ENCODE assay signal across 1 cellular context in genomic region chr17:76103274-76104139, GRCh38.
TF ChIP-seq lines count a peak whose summit lies in the region.

Gene EXOC7, minus strand, starts transcription at chr17:76103787. Its CDS starts 95 bp downstream, at chr17:76103692.

TF ChIP-seq in HepG2, 621 proteins besides CTCF, POLR2A, EP300 and RAD21 (continued from another document and continues in another):
- TF ChIP-seq, protein P1, sequence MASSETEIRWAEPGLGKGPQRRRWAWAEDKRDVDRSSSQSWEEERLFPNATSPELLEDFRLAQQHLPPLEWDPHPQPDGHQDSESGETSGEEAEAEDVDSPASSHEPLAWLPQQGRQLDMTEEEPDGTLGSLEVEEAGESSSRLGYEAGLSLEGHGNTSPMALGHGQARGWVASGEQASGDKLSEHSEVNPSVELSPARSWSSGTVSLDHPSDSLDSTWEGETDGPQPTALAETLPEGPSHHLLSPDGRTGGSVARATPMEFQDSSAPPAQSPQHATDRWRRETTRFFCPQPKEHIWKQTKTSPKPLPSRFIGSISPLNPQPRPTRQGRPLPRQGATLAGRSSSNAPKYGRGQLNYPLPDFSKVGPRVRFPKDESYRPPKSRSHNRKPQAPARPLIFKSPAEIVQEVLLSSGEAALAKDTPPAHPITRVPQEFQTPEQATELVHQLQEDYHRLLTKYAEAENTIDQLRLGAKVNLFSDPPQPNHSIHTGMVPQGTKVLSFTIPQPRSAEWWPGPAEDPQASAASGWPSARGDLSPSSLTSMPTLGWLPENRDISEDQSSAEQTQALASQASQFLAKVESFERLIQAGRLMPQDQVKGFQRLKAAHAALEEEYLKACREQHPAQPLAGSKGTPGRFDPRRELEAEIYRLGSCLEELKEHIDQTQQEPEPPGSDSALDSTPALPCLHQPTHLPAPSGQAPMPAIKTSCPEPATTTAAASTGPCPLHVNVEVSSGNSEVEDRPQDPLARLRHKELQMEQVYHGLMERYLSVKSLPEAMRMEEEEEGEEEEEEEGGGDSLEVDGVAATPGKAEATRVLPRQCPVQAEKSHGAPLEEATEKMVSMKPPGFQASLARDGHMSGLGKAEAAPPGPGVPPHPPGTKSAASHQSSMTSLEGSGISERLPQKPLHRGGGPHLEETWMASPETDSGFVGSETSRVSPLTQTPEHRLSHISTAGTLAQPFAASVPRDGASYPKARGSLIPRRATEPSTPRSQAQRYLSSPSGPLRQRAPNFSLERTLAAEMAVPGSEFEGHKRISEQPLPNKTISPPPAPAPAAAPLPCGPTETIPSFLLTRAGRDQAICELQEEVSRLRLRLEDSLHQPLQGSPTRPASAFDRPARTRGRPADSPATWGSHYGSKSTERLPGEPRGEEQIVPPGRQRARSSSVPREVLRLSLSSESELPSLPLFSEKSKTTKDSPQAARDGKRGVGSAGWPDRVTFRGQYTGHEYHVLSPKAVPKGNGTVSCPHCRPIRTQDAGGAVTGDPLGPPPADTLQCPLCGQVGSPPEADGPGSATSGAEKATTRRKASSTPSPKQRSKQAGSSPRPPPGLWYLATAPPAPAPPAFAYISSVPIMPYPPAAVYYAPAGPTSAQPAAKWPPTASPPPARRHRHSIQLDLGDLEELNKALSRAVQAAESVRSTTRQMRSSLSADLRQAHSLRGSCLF (CRISPR knock-in tag; IDR thresholded peaks at IDR 0.05; ENCODE audit: borderline replicate concordance) = no peak
- peak; percentile 86 for TF ChIP-seq SP5 (CRISPR knock-in tag; IDR thresholded peaks at IDR 0.05; ENCODE audit: borderline replicate concordance, low read depth)
- TF ChIP-seq, protein P2, sequence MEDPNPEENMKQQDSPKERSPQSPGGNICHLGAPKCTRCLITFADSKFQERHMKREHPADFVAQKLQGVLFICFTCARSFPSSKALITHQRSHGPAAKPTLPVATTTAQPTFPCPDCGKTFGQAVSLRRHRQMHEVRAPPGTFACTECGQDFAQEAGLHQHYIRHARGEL (CRISPR knock-in tag; IDR thresholded peaks at IDR 0.05) = no peak
- peak; percentile 67; the same call in 1 of the 2 replicates for TF ChIP-seq DR1 (CRISPR knock-in tag; IDR thresholded peaks at IDR 0.05)
- no peak; the same call in 1 of the 2 replicates for TF ChIP-seq SALL2 (CRISPR knock-in tag; IDR thresholded peaks at IDR 0.05)
- 0 out of 2 replicates have a peak, but pooled peaks have one; percentile 6 for TF ChIP-seq RFX3 (CRISPR knock-in tag; IDR thresholded peaks at IDR 0.05)
- TF ChIP-seq ZNF350 (CRISPR knock-in tag; IDR thresholded peaks at IDR 0.05; ENCODE audit: borderline replicate concordance, low read depth) = peak; percentile 41; the same call in 1 of the 2 replicates
- TF ChIP-seq, protein P3, sequence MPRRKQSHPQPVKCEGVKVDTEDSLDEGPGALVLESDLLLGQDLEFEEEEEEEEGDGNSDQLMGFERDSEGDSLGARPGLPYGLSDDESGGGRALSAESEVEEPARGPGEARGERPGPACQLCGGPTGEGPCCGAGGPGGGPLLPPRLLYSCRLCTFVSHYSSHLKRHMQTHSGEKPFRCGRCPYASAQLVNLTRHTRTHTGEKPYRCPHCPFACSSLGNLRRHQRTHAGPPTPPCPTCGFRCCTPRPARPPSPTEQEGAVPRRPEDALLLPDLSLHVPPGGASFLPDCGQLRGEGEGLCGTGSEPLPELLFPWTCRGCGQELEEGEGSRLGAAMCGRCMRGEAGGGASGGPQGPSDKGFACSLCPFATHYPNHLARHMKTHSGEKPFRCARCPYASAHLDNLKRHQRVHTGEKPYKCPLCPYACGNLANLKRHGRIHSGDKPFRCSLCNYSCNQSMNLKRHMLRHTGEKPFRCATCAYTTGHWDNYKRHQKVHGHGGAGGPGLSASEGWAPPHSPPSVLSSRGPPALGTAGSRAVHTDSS (CRISPR knock-in tag; conservative IDR thresholded peaks at IDR 0.05) = no peak
- no peak; the same call in 1 of the 2 replicates for TF ChIP-seq ZC3H13 (CRISPR knock-in tag; IDR thresholded peaks at IDR 0.05)
- TF ChIP-seq ZSCAN9 (CRISPR knock-in tag; IDR thresholded peaks at IDR 0.05; ENCODE audit: borderline replicate concordance) = no peak; the same call in 1 of the 2 replicates
- no peak for TF ChIP-seq ZNF20 (CRISPR knock-in tag; IDR thresholded peaks at IDR 0.05)
- TF ChIP-seq ZBTB42 (CRISPR knock-in tag; IDR thresholded peaks at IDR 0.05) = peak; percentile 30; the same call in 1 of the 2 replicates
- TF ChIP-seq CSRNP2 (CRISPR knock-in tag; conservative IDR thresholded peaks at IDR 0.05; ENCODE audit: low read depth) = no peak
- peak; percentile 77; the same call in 1 of the 2 replicates for TF ChIP-seq ZNF331 (CRISPR knock-in tag; IDR thresholded peaks at IDR 0.05)
- TF ChIP-seq REXO4 (CRISPR knock-in tag; IDR thresholded peaks at IDR 0.05; ENCODE audit: borderline replicate concordance) = no peak
- peak; percentile 88; the same call in 1 of the 2 replicates for TF ChIP-seq KDM5A (IDR thresholded peaks at IDR 0.05; ENCODE audit: borderline replicate concordance, low read length)
- TF ChIP-seq ZBTB40 (IDR thresholded peaks at IDR 0.05) = no peak
- peak; percentile 49 for TF ChIP-seq ZBTB40 (CRISPR knock-in tag; IDR thresholded peaks at IDR 0.05)
- peak; percentile 34; the same call in 1 of the 2 replicates for TF ChIP-seq HES4 (CRISPR knock-in tag; IDR thresholded peaks at IDR 0.05; ENCODE audit: borderline replicate concordance)
- TF ChIP-seq ZNF773 (CRISPR knock-in tag; IDR thresholded peaks at IDR 0.05; ENCODE audit: borderline replicate concordance) = peak; percentile 16; the same call in 1 of the 2 replicates
- no peak for TF ChIP-seq FOXM1 (CRISPR knock-in tag; IDR thresholded peaks at IDR 0.05)
- TF ChIP-seq, protein P4, sequence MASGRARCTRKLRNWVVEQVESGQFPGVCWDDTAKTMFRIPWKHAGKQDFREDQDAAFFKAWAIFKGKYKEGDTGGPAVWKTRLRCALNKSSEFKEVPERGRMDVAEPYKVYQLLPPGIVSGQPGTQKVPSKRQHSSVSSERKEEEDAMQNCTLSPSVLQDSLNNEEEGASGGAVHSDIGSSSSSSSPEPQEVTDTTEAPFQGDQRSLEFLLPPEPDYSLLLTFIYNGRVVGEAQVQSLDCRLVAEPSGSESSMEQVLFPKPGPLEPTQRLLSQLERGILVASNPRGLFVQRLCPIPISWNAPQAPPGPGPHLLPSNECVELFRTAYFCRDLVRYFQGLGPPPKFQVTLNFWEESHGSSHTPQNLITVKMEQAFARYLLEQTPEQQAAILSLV (CRISPR knock-in tag; IDR thresholded peaks at IDR 0.05; ENCODE audit: borderline replicate concordance) = peak; percentile 77; the same call in 1 of the 2 replicates
- TF ChIP-seq ZBTB21 (CRISPR knock-in tag; IDR thresholded peaks at IDR 0.05) = no peak
- no peak for TF ChIP-seq RBAK (CRISPR knock-in tag; IDR thresholded peaks at IDR 0.05)
- no peak for TF ChIP-seq LCORL (IDR thresholded peaks at IDR 0.05)
- peak; percentile 70 for TF ChIP-seq LCORL (CRISPR knock-in tag; IDR thresholded peaks at IDR 0.05)
- no peak for TF ChIP-seq HMGA1 (CRISPR knock-in tag; conservative IDR thresholded peaks at IDR 0.05)
- TF ChIP-seq ZNF280D (CRISPR knock-in tag; IDR thresholded peaks at IDR 0.05) = no peak; the same call in 1 of the 2 replicates
- TF ChIP-seq, protein P5, sequence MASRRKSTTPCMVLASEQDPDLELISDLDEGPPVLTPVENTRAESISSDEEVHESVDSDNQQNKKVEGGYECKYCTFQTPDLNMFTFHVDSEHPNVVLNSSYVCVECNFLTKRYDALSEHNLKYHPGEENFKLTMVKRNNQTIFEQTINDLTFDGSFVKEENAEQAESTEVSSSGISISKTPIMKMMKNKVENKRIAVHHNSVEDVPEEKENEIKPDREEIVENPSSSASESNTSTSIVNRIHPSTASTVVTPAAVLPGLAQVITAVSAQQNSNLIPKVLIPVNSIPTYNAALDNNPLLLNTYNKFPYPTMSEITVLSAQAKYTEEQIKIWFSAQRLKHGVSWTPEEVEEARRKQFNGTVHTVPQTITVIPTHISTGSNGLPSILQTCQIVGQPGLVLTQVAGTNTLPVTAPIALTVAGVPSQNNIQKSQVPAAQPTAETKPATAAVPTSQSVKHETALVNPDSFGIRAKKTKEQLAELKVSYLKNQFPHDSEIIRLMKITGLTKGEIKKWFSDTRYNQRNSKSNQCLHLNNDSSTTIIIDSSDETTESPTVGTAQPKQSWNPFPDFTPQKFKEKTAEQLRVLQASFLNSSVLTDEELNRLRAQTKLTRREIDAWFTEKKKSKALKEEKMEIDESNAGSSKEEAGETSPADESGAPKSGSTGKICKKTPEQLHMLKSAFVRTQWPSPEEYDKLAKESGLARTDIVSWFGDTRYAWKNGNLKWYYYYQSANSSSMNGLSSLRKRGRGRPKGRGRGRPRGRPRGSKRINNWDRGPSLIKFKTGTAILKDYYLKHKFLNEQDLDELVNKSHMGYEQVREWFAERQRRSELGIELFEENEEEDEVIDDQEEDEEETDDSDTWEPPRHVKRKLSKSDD (CRISPR knock-in tag; IDR thresholded peaks at IDR 0.05; ENCODE audit: low read depth) = no peak
- TF ChIP-seq ZNF12 (CRISPR knock-in tag; IDR thresholded peaks at IDR 0.05) = peak; percentile 36; the same call in 1 of the 2 replicates
